Comparison of ENCODE assay signal across 8 cellular contexts in genomic region chr19:54190942-54191670, GRCh38. TPM values are rescaled to one million over a fixed set of nuclear protein-coding genes. Genes with fewer than 3 reads are reported as not detected.
DNase-seq lines count a peak whose midpoint lies in the region; ATAC-seq and TF ChIP-seq lines count a peak whose summit lies in the region.

Gene TSEN34 (plus strand): TSS chr19:54191308. CDS start chr19:54191365, 57 bp downstream.

- H3K27me3 Mint-ChIP-seq in immature natural killer cell (ENCODE audit: low read depth in 3 of 3), result peaks cover 15 to 18% (median 15%) of the 10 kb centered on the region in 3 donors

- TF ChIP-seq CTCF in brain microvascular endothelial cell (IDR thresholded peaks at IDR 0.05; ENCODE audit: low read depth, low read length, missing control alignments), result no peak
- TF ChIP-seq CTCF in smooth muscle cell (IDR thresholded peaks at IDR 0.05; ENCODE audit: borderline replicate concordance, insufficient read depth, poor library complexity, severe bottlenecking), result no peak

- H3K4me3 Mint-ChIP-seq in immature natural killer cell, result peak within 1 kb of the TSS; percentile 93 to 100 (median 94)

- H3K36me3 ChIP-seq in brain microvascular endothelial cell (replicated peaks) (no peaks in the 10 kb centered on the region), smooth muscle cell (ENCODE audit: low read depth) (no peaks in the 10 kb centered on the region)

- DNase-seq in NCI-H524 (lab: John Stamatoyannopoulos, UW) (peak; percentile 80 to 92), NCI-H524 treated with DMSO at 0.1 percent for 48 hours (lab: John Stamatoyannopoulos, UW) (no peak), NCI-H1417 treated with DMSO at 0.1 percent for 48 hours (lab: John Stamatoyannopoulos, UW) (peak; percentile 30), T-helper 2 cell (peak; percentile 76 to 94 (median 84)), brain microvascular endothelial cell (peak; percentile 64), immature natural killer cell (peak; percentile 95 to 98 (median 98)), smooth muscle cell (lab: John Stamatoyannopoulos, UW; ENCODE audit: unreplicated experiment) (peak; percentile 98)

- peaks cover 6% of the 10 kb centered on the region for H3K4me1 ChIP-seq in smooth muscle cell (ENCODE audit: low read depth)

- 2% methylated on average over 61 of the region's 76 CpGs for WGBS in smooth muscle cell (ENCODE audit: low lambda C conversion rate)

- H3K27ac Mint-ChIP-seq in immature natural killer cell, result peak within 1 kb of the TSS; percentile 98 to 100 (median 99)

- peaks cover 39 to 43% of the 10 kb centered on the region in 2 donors for H3K4me1 Mint-ChIP-seq in immature natural killer cell

- H3K36me3 Mint-ChIP-seq in immature natural killer cell, result peaks cover 2 to 10% (median 5%) of the 10 kb centered on the region in 3 donors

- peak within 1 kb of the TSS; percentile 96 for H3K9ac ChIP-seq in smooth muscle cell (ENCODE audit: low read depth)

- H2AFZ ChIP-seq in smooth muscle cell (ENCODE audit: low read depth), result peak within 1 kb of the TSS; percentile 77

- H3K4me3 ChIP-seq in brain microvascular endothelial cell (ENCODE audit: low read depth, low read length) (peak within 1 kb of the TSS; percentile 82), smooth muscle cell (peak within 1 kb of the TSS; percentile 78)

- peak within 1 kb of the TSS; percentile 98 for H3K27ac ChIP-seq in brain microvascular endothelial cell
- peak within 1 kb of the TSS; percentile 98 for H3K27ac ChIP-seq in smooth muscle cell (ENCODE audit: low read depth)

- peak; percentile 28 for ATAC-seq in HG02798 (IDR thresholded peaks at IDR 0.05; ENCODE audit: poor library complexity, unreplicated experiment)

- peak within 1 kb of the TSS; percentile 84 for H3K4me2 ChIP-seq in smooth muscle cell

- peaks cover 34% of the 10 kb centered on the region for H3K79me2 ChIP-seq in smooth muscle cell (ENCODE audit: low read depth)

- in situ Hi-C loops in brain microvascular endothelial cell (cut with HindIII; ENCODE audit: low pct_ligation_motif_present, low sequenced_read_pairs), result no loop called here

- peaks cover 11% of the 10 kb centered on the region for H3F3A ChIP-seq in smooth muscle cell (ENCODE audit: low read depth)

- H3K9me3 Mint-ChIP-seq in immature natural killer cell, result no peaks in the 10 kb centered on the region

- H3K9me3 ChIP-seq in smooth muscle cell (replicated peaks; ENCODE audit: low read depth), result no peaks in the 10 kb centered on the region

- peaks cover 16% of the 10 kb centered on the region for H4K20me1 ChIP-seq in smooth muscle cell (ENCODE audit: low read depth)

- H3K27me3 ChIP-seq in brain microvascular endothelial cell (replicated peaks) (no peaks in the 10 kb centered on the region), smooth muscle cell (ENCODE audit: low read depth) (no peaks in the 10 kb centered on the region)

RNA-seq across cellular contexts. Expression of gene TSEN34, which starts in this region (rescaled TPM):
- polyA plus RNA-seq in immature natural killer cell, result 10 to 100 TPM; 26.6 to 36.4 (median 34.0) TPM
- 45.8 and 53.7 TPM in 2 replicates for total RNA-seq in smooth muscle cell
- polyA plus RNA-seq in smooth muscle cell, result 79.5 and 91.7 TPM in 2 replicates
